Comparison of ENCODE assay signal across 2 cellular contexts in genomic region chr10:118449521-118449920, GRCh38.
TF ChIP-seq lines count a peak whose summit lies in the region.

No MANE protein-coding gene starts in this region.

TF ChIP-seq in GM23338, 12 proteins besides CTCF, POLR2A, EP300 and RAD21 (continued from another document):
- no peak for TF ChIP-seq ETS1 (IDR thresholded peaks at IDR 0.05)
- TF ChIP-seq ZNF462 (CRISPR knock-in tag; IDR thresholded peaks at IDR 0.05) = no peak
- no peak for TF ChIP-seq JUNB (IDR thresholded peaks at IDR 0.05; ENCODE audit: unreplicated experiment)
- no peak for TF ChIP-seq CREB1 (CRISPR knock-in tag; IDR thresholded peaks at IDR 0.05; ENCODE audit: low read depth)
- no peak for TF ChIP-seq EZH2phosphoT487 (IDR thresholded peaks at IDR 0.05; ENCODE audit: unreplicated experiment)

TF ChIP-seq in WTC11, 78 proteins besides CTCF, POLR2A, EP300 and RAD21 (continued from another document):
- no peak for TF ChIP-seq ATF2 (CRISPR knock-in tag; IDR thresholded peaks at IDR 0.05; ENCODE audit: borderline replicate concordance, low read depth)
- TF ChIP-seq, protein P1, sequence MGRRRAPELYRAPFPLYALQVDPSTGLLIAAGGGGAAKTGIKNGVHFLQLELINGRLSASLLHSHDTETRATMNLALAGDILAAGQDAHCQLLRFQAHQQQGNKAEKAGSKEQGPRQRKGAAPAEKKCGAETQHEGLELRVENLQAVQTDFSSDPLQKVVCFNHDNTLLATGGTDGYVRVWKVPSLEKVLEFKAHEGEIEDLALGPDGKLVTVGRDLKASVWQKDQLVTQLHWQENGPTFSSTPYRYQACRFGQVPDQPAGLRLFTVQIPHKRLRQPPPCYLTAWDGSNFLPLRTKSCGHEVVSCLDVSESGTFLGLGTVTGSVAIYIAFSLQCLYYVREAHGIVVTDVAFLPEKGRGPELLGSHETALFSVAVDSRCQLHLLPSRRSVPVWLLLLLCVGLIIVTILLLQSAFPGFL (CRISPR knock-in tag; IDR thresholded peaks at IDR 0.05; ENCODE audit: borderline replicate concordance) = no peak
